Comparison of ENCODE assay signal across 34 cellular contexts in genomic region chr16:65042966-65043365, GRCh38.
"Had no signal": no experiment of that assay in that cellular context is flagged by ENCODE, and none has a peak within 500 bp of the region (broad histone marks: within the 10 kb centered on the region; RNA-seq: fewer than 3 reads in every experiment).

No MANE protein-coding gene starts in this region.

- H3K4me3 Mint-ChIP-seq: activated CD4-positive, alpha-beta T cell treated with anti-CD3 and anti-CD28 coated beads, Interleukin-2, amount 10 ng/mL, durations not matched to agents 24 days and 14 days; activated CD8-positive, alpha-beta T cell treated with anti-CD3 and anti-CD28 coated beads for 36 hours; activated naive CD4-positive, alpha-beta T cell treated with anti-CD3 and anti-CD28 coated beads, Interleukin-2, amount 50 U/mL, for 24 hours; activated naive CD8-positive, alpha-beta T cell treated with anti-CD3 and anti-CD28 coated beads, Interleukin-2, amount 10 ng/mL, durations not matched to agents 7 days and 5 days; activated T-cell treated with anti-CD3 and anti-CD28 coated beads, Interleukin-2, amount 50 U/mL, for 72 hours; activated T-helper 17 cell treated with anti-CD3 and anti-CD28 coated beads, Interleukin-2, amount 50 U/mL, for 72 hours; brain; T-helper 1 cell treated with Interleukin-12 subunit alpha and Interleukin-12 subunit beta and Interleukin-4 antibody, amounts not matched to agents 30 μg/mL and 1 μg/mL, for 36 hours; T-helper 2 cell treated with Interferon-gamma antibody and Interleukin-4, amounts not matched to agents 5 μg/mL and 100 μg/mL, for 36 hours had no signal

- DNase-seq: activated CD4-positive, alpha-beta T cell treated with anti-CD3 and anti-CD28 coated beads, Interleukin-2, amount 10 ng/mL, durations not matched to agents 24 days and 14 days; activated CD4-positive, alpha-beta T cell treated with anti-CD3 and anti-CD28 coated beads, Interleukin-2, amount 50 U/mL, for 4 hours; activated CD8-positive, alpha-beta T cell treated with anti-CD3 and anti-CD28 coated beads for 36 hours; activated effector memory CD4-positive, alpha-beta T cell treated with anti-CD3 and anti-CD28 coated beads, Interleukin-2, amount 50 U/mL, for 16 hours; activated naive CD4-positive, alpha-beta T cell treated with Interleukin-2 at 50 U/mL for 16 hours; activated naive CD8-positive, alpha-beta T cell treated with anti-CD3 and anti-CD28 coated beads, Interleukin-2, amount 10 ng/mL, durations not matched to agents 7 days and 5 days; activated T-cell treated with anti-CD3 and anti-CD28 coated beads, Interleukin-2, amount 50 U/mL, for 1 hour; activated T-cell treated with anti-CD3 and anti-CD28 coated beads, Interleukin-2, amount 50 U/mL, for 72 hours; amygdala; central memory CD4-positive, alpha-beta T cell; Karpas-422; NCI-H1105; NCI-H1417 treated with DMSO at 0.1 percent for 48 hours; NCI-H187 treated with DMSO at 0.1 percent for 48 hours; NCI-H2081 treated with DMSO at 0.1 percent for 48 hours; NCI-H226; NCI-H446 treated with DMSO at 0.1 percent for 48 hours; NCI-H524; NCI-H69; NCI-H82; NK-92 treated with Interleukin-12 subunit alpha and Interleukin-12 subunit beta, amount 100 ng/mL, for 24 hours; PC-3; Peyer's patch; RPMI8226; SHP77 treated with DMSO at 0.1 percent for 48 hours; SK-N-SH had no signal

- H3K4me1 Mint-ChIP-seq: activated CD4-positive, alpha-beta T cell treated with anti-CD3 and anti-CD28 coated beads, Interleukin-2, amount 10 ng/mL, durations not matched to agents 24 days and 14 days; activated naive CD4-positive, alpha-beta T cell treated with anti-CD3 and anti-CD28 coated beads, Interleukin-2, amount 50 U/mL, for 24 hours; activated naive CD8-positive, alpha-beta T cell treated with anti-CD3 and anti-CD28 coated beads, Interleukin-2, amount 10 ng/mL, durations not matched to agents 7 days and 5 days; activated T-helper 17 cell treated with anti-CD3 and anti-CD28 coated beads, Interleukin-2, amount 50 U/mL, for 72 hours had no signal

- H3K27ac Mint-ChIP-seq: activated CD4-positive, alpha-beta T cell treated with anti-CD3 and anti-CD28 coated beads, Interleukin-2, amount 10 ng/mL, durations not matched to agents 24 days and 14 days; activated CD8-positive, alpha-beta T cell treated with anti-CD3 and anti-CD28 coated beads for 36 hours; activated naive CD4-positive, alpha-beta T cell treated with anti-CD3 and anti-CD28 coated beads, Interleukin-2, amount 50 U/mL, for 24 hours; activated naive CD8-positive, alpha-beta T cell treated with anti-CD3 and anti-CD28 coated beads, Interleukin-2, amount 10 ng/mL, durations not matched to agents 7 days and 5 days; activated T-cell treated with anti-CD3 and anti-CD28 coated beads, Interleukin-2, amount 50 U/mL, for 72 hours; activated T-helper 17 cell treated with anti-CD3 and anti-CD28 coated beads, Interleukin-2, amount 50 U/mL, for 72 hours; T-helper 1 cell treated with Interleukin-12 subunit alpha and Interleukin-12 subunit beta and Interleukin-4 antibody, amounts not matched to agents 30 μg/mL and 1 μg/mL, for 36 hours; T-helper 2 cell treated with Interferon-gamma antibody and Interleukin-4, amounts not matched to agents 5 μg/mL and 100 μg/mL, for 36 hours had no signal

- FAIRE-seq: bronchial epithelial cell, TTC549 had no signal

- H3K27ac ChIP-seq: Peyer's patch, SJSA1 had no signal

- H3K36me3 Mint-ChIP-seq: activated naive CD4-positive, alpha-beta T cell treated with anti-CD3 and anti-CD28 coated beads, Interleukin-2, amount 50 U/mL, for 24 hours; activated naive CD8-positive, alpha-beta T cell treated with anti-CD3 and anti-CD28 coated beads, Interleukin-2, amount 10 ng/mL, durations not matched to agents 7 days and 5 days had no signal

- H3K9me3 Mint-ChIP-seq: activated CD4-positive, alpha-beta T cell treated with anti-CD3 and anti-CD28 coated beads, Interleukin-2, amount 10 ng/mL, durations not matched to agents 24 days and 14 days had no signal

- H3K27me3 Mint-ChIP-seq: activated CD4-positive, alpha-beta T cell treated with anti-CD3 and anti-CD28 coated beads, Interleukin-2, amount 10 ng/mL, durations not matched to agents 24 days and 14 days; activated CD8-positive, alpha-beta T cell treated with anti-CD3 and anti-CD28 coated beads for 36 hours; activated naive CD4-positive, alpha-beta T cell treated with anti-CD3 and anti-CD28 coated beads, Interleukin-2, amount 50 U/mL, for 24 hours; activated naive CD8-positive, alpha-beta T cell treated with anti-CD3 and anti-CD28 coated beads, Interleukin-2, amount 10 ng/mL, durations not matched to agents 7 days and 5 days; activated T-helper 17 cell treated with anti-CD3 and anti-CD28 coated beads, Interleukin-2, amount 50 U/mL, for 72 hours; brain had no signal
